Comparison of ENCODE assay signal across 15 cellular contexts in genomic region chr11:70063555-70063954, GRCh38. TPM values are rescaled to one million over a fixed set of nuclear protein-coding genes. Genes with fewer than 3 reads are reported as not detected.
DNase-seq lines count a peak whose midpoint lies in the region; ATAC-seq, FAIRE-seq and TF ChIP-seq lines count a peak whose summit lies in the region.
"Had no signal": no experiment of that assay in that cellular context is flagged by ENCODE, and none has a peak within 500 bp of the region (broad histone marks: within the 10 kb centered on the region; RNA-seq: fewer than 3 reads in every experiment).

No MANE protein-coding gene starts in this region.

- H3K9me3 ChIP-seq in vagina = no peaks in the 10 kb centered on the region
- H3K9me3 ChIP-seq: SK-N-SH had no signal

- intact Hi-C loops in vagina (cut with DNase I) = no loop called here

- H3K4me3 ChIP-seq in bronchial epithelial cell (ENCODE audit: low read depth, low read length) (no peak overlapping the region), vagina (no peak overlapping the region)

- FAIRE-seq in bronchial epithelial cell (lab: Jason Lieb, UNC) = no peak

- H3K36me3 ChIP-seq in bronchial epithelial cell (ENCODE audit: control insufficient read depth, insufficient read depth, low read length) (no peaks in the 10 kb centered on the region), vagina (no peaks in the 10 kb centered on the region)

- peaks cover 21% of the 10 kb centered on the region for H3K4me1 ChIP-seq in foreskin keratinocyte
- H3K4me1 ChIP-seq in vagina = peaks cover 22% of the 10 kb centered on the region

- in situ Hi-C loops in ACHN (cut with HindIII; ENCODE audit: low pct_ligation_motif_present, low pct_unique_long_range_greater_than_20kb, low sequenced_read_pairs) = no loop called here

- TF ChIP-seq POLR2A in vagina (IDR thresholded peaks at IDR 0.05) = no peak

- H3K27me3 ChIP-seq in bronchial epithelial cell (ENCODE audit: control insufficient read depth, insufficient read depth, low read length) (no peaks in the 10 kb centered on the region), foreskin keratinocyte (no peaks in the 10 kb centered on the region), vagina (no peaks in the 10 kb centered on the region)

- H3K27ac ChIP-seq in foreskin keratinocyte (peak overlapping the region; percentile 74), vagina (no peak overlapping the region)

- ATAC-seq in foreskin keratinocyte = peak; percentile 75

- TF ChIP-seq CTCF in bronchial epithelial cell (IDR thresholded peaks at IDR 0.05; ENCODE audit: insufficient read depth, low read length, severe bottlenecking) (no peak), foreskin keratinocyte (conservative IDR thresholded peaks at IDR 0.05) (no peak), vagina (IDR thresholded peaks at IDR 0.05) (no peak)

- peak; percentile 32 for DNase-seq in LoVo (ENCODE audit: low spot score)
- peak; percentile 85 for DNase-seq in bronchial epithelial cell (ENCODE audit: low read depth)
- DNase-seq in foreskin keratinocyte = peak; percentile 69 to 81
- DNase-seq in vagina (ENCODE audit: extremely low spot score in 2 of 2) = peak; percentile 34 to 76
- DNase-seq in globus pallidus (ENCODE audit: low spot score) = no peak
- no peak for DNase-seq in NOMO-1 (lab: John Stamatoyannopoulos, UW; ENCODE audit: unreplicated experiment in 2 of 2)
- DNase-seq in ACHN = no peak
- DNase-seq: C1 segment of cervical spinal cord, Karpas-422, NCI-H1417, NCI-H1930, NCI-H2227 treated with DMSO at 0.1 percent for 48 hours, NCI-H526, OCI-M1 had no signal

RNA-seq across cellular contexts. Expression of gene ANO1, which starts 14.6 kb away (rescaled TPM):
- 1.3 and 1.4 TPM in 2 replicates for total RNA-seq in bronchial epithelial cell
- total RNA-seq in foreskin keratinocyte = 58.9 and 71.4 TPM in 2 replicates
- 17.7 and 19.2 TPM in 2 replicates for polyA plus RNA-seq in foreskin keratinocyte
- total RNA-seq in vagina = 40.8 TPM
- polyA plus RNA-seq: SK-N-SH had no signal

Comparison
In these comparisons a context has a peak if more than half of its experiments do, and no peak if none do; other contexts are left out.
1. DNase-seq: peak in LoVo (single experiment), bronchial epithelial cell (single experiment), foreskin keratinocyte (2 of 2) and vagina (2 of 2); none in globus pallidus (single experiment), NOMO-1 (0 of 2) and ACHN (single experiment).
2. RNA of gene ANO1, which starts 14.6 kb away (total RNA-seq): 58.9 to 71.4 TPM in foreskin keratinocyte and 40.8 TPM in vagina (single experiment); 1.3 to 1.4 TPM in bronchial epithelial cell; every median in the first group is over 10 times any median in the second.